Comparison of ENCODE assay signal across 26 cellular contexts in the genomic region with DNA sequence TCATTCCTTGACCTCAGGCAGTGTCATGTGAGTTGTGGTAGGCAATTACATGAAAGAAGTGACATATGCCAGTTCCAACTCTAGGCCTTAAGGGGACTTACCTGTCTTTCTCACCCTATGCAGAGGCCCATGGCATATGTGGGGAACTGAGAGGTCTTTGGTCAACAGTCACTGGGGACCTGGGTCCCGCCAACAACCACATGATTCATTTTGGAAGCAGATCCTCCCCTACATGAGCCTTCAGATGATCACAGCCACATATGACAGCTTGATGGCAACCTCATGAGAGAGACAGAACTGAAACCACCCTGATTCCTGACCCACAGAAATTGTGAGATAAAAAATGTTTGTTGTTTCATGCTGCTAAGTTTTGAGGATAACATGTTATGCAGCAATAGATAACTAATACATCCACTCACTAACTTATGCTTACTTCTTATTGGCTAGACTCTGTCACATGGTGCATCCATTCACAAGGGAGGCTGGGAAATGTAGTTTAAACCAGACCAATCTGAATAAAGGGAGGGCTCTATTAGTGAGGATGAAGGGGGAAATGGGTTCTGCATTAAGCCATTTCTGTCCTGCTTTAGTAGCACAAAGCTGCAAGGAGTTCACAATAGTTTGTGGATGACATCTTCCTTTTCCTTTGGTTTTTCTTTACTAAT.
"Had no signal": no experiment of that assay in that cellular context is flagged by ENCODE, and none has a peak within 500 bp of the region (broad histone marks: within the 10 kb centered on the region; RNA-seq: fewer than 3 reads in every experiment).

No MANE protein-coding gene starts in this region.

- ATAC-seq: activated CD4-positive, alpha-beta T cell treated with anti-CD3 and anti-CD28 coated beads for 36 hours; activated T-cell treated with anti-CD3 and anti-CD28 coated beads, Interleukin-2, amount 50 U/mL, for 72 hours had no signal

- FAIRE-seq: RCC 7860 had no signal

- H3K4me3 Mint-ChIP-seq: activated CD4-positive, alpha-beta memory T cell treated with anti-CD3 and anti-CD28 coated beads, Interleukin-2, amount 10 ng/mL, durations not matched to agents 7 days and 5 days; activated CD4-positive, alpha-beta T cell treated with anti-CD3 and anti-CD28 coated beads for 36 hours; activated naive CD4-positive, alpha-beta T cell treated with anti-CD3 and anti-CD28 coated beads, Interleukin-2, amount 10 ng/mL, durations not matched to agents 7 days and 5 days; activated naive CD8-positive, alpha-beta T cell treated with anti-CD3 and anti-CD28 coated beads for 36 hours; activated T-cell treated with anti-CD3 and anti-CD28 coated beads, Interleukin-2, amount 50 U/mL, for 72 hours; T-helper 1 cell treated with Interleukin-12 subunit alpha and Interleukin-12 subunit beta and Interleukin-4 antibody, amounts not matched to agents 30 μg/mL and 1 μg/mL, for 36 hours had no signal

- H3K36me3 Mint-ChIP-seq: activated naive CD4-positive, alpha-beta T cell treated with anti-CD3 and anti-CD28 coated beads, Interleukin-2, amount 10 ng/mL, durations not matched to agents 7 days and 5 days; activated naive CD8-positive, alpha-beta T cell treated with anti-CD3 and anti-CD28 coated beads for 36 hours had no signal

- H3K27me3 Mint-ChIP-seq: activated CD4-positive, alpha-beta memory T cell treated with anti-CD3 and anti-CD28 coated beads, Interleukin-2, amount 10 ng/mL, durations not matched to agents 7 days and 5 days; activated CD4-positive, alpha-beta T cell treated with anti-CD3 and anti-CD28 coated beads for 36 hours; activated naive CD4-positive, alpha-beta T cell treated with anti-CD3 and anti-CD28 coated beads, Interleukin-2, amount 10 ng/mL, durations not matched to agents 7 days and 5 days; activated naive CD8-positive, alpha-beta T cell treated with anti-CD3 and anti-CD28 coated beads for 36 hours had no signal

- H3K4me1 Mint-ChIP-seq: activated CD4-positive, alpha-beta memory T cell treated with anti-CD3 and anti-CD28 coated beads, Interleukin-2, amount 10 ng/mL, durations not matched to agents 7 days and 5 days; activated CD4-positive, alpha-beta T cell treated with anti-CD3 and anti-CD28 coated beads for 36 hours; activated naive CD4-positive, alpha-beta T cell treated with anti-CD3 and anti-CD28 coated beads, Interleukin-2, amount 10 ng/mL, durations not matched to agents 7 days and 5 days; activated naive CD8-positive, alpha-beta T cell treated with anti-CD3 and anti-CD28 coated beads for 36 hours had no signal

- DNase-seq: activated CD4-positive, alpha-beta memory T cell treated with anti-CD3 and anti-CD28 coated beads, Interleukin-2, amount 10 ng/mL, durations not matched to agents 7 days and 5 days; activated CD4-positive, alpha-beta T cell treated with anti-CD3 and anti-CD28 coated beads for 36 hours; activated CD4-positive, alpha-beta T cell treated with anti-CD3 and anti-CD28 coated beads, Interleukin-2, amount 50 U/mL, for 1 hour; activated CD4-positive, CD25-positive, alpha-beta regulatory T cell; activated gamma-delta T cell treated with Interleukin-2 at 50 U/mL for 16 hours; activated naive CD4-positive, alpha-beta T cell treated with anti-CD3 and anti-CD28 coated beads, Interleukin-2, amount 10 ng/mL, durations not matched to agents 7 days and 5 days; activated naive CD8-positive, alpha-beta T cell treated with anti-CD3 and anti-CD28 coated beads for 36 hours; activated T-cell treated with anti-CD3 and anti-CD28 coated beads for 4 hours; activated T-cell treated with anti-CD3 and anti-CD28 coated beads, Interleukin-2, amount 50 U/mL, for 72 hours; brain microvascular endothelial cell; NCI-H1092 treated with DMSO at 0.1 percent for 48 hours; NCI-H1417 treated with DMSO at 0.1 percent for 48 hours; NCI-H1694; NCI-H2029; NCI-H2107; NCI-H2171 treated with DMSO at 0.1 percent for 48 hours; NCI-H226; NCI-H526; NCI-H774; NK-92 treated with Interleukin-12 subunit alpha and Interleukin-12 subunit beta, amount 100 ng/mL, for 24 hours; SHP77 had no signal

- H3K27me3 ChIP-seq: brain microvascular endothelial cell, cardiac muscle cell, SJSA1 had no signal

- H3K36me3 ChIP-seq: brain microvascular endothelial cell, cardiac muscle cell, SJSA1 had no signal

- H3K27ac ChIP-seq: brain microvascular endothelial cell, cardiac muscle cell, SJSA1 had no signal

- H3K4me1 ChIP-seq: SJSA1 had no signal

- H3K9me3 ChIP-seq: SJSA1 had no signal

- H3K4me3 ChIP-seq: cardiac muscle cell, SJSA1 had no signal

- H3K27ac Mint-ChIP-seq: activated CD4-positive, alpha-beta memory T cell treated with anti-CD3 and anti-CD28 coated beads, Interleukin-2, amount 10 ng/mL, durations not matched to agents 7 days and 5 days; activated CD4-positive, alpha-beta T cell treated with anti-CD3 and anti-CD28 coated beads for 36 hours; activated naive CD4-positive, alpha-beta T cell treated with anti-CD3 and anti-CD28 coated beads, Interleukin-2, amount 10 ng/mL, durations not matched to agents 7 days and 5 days; activated naive CD8-positive, alpha-beta T cell treated with anti-CD3 and anti-CD28 coated beads for 36 hours; activated T-cell treated with anti-CD3 and anti-CD28 coated beads, Interleukin-2, amount 50 U/mL, for 72 hours; activated T-helper 2 cell treated with anti-CD3 and anti-CD28 coated beads, Interferon-gamma antibody, Interleukin-2, Interleukin-4, amounts not matched to agents 10 μg/mL and 5 μg/mL and 100 μg/mL, durations not matched to agents 14 hours and 24 hours and 36 hours; T-helper 1 cell treated with Interleukin-12 subunit alpha and Interleukin-12 subunit beta and Interleukin-4 antibody, amounts not matched to agents 30 μg/mL and 1 μg/mL, for 36 hours had no signal
